32 cellular contexts compared by ENCODE assay signal in the genomic region with DNA sequence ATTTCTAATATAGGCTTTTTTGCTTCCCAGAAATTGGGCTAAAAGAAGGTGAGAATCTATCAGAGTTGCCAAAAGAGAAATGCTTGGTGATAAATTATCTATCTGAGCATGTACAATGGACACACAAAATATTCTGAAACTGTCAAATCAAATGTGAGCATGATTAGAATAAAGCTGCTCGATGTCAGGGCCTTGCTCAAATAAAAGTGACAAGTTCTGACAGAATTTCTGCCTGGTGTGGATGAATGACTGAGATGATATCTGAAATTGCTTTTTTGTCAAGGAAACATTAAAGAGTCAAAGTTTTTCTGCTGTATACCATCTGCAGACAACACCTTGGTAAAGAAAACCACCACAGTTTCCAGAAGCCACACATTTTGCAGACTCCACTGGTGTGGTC.
"Had no signal": no experiment of that assay in that cellular context is flagged by ENCODE, and none has a peak within 500 bp of the region (broad histone marks: within the 10 kb centered on the region; RNA-seq: fewer than 3 reads in every experiment).

No MANE protein-coding gene starts in this region.

- H3K9me3 ChIP-seq: adrenal gland, ascending aorta, body of pancreas, breast epithelium had no signal

- H3K27me3 ChIP-seq: adrenal gland, ascending aorta, body of pancreas, brain microvascular endothelial cell, breast epithelium, cardiac muscle cell had no signal

- H3K4me3 ChIP-seq: adrenal gland, ascending aorta, body of pancreas, breast epithelium, cardiac muscle cell had no signal

- H3K27ac ChIP-seq: adrenal gland, ascending aorta, body of pancreas, brain microvascular endothelial cell, breast epithelium, cardiac muscle cell had no signal

- H3K36me3 ChIP-seq: adrenal gland, ascending aorta, brain microvascular endothelial cell, breast epithelium, cardiac muscle cell had no signal

- H3K4me1 ChIP-seq: adrenal gland, ascending aorta, body of pancreas, breast epithelium had no signal

- ATAC-seq: activated naive CD4-positive, alpha-beta T cell treated with anti-CD3 and anti-CD28 coated beads, Interleukin-2, amount 50 U/mL, for 72 hours; activated naive CD8-positive, alpha-beta T cell treated with anti-CD3 and anti-CD28 coated beads, Interleukin-2, amount 50 U/mL, for 24 hours; activated T-cell treated with anti-CD3 and anti-CD28 coated beads, Interleukin-2, amount 50 U/mL, for 4 hours; activated T-cell treated with anti-CD3 and anti-CD28 coated beads, Interleukin-2, amount 50 U/mL, for 72 hours; activated T-helper 17 cell treated with anti-CD3 and anti-CD28 coated beads, Interleukin-2, amount 50 U/mL, for 72 hours; body of pancreas had no signal

- DNase-seq: activated effector memory CD4-positive, alpha-beta T cell treated with anti-CD3 and anti-CD28 coated beads, Interleukin-2, amount 50 U/mL, for 16 hours; activated effector memory CD4-positive, alpha-beta T cell treated with Interleukin-2 at 50 U/mL for 16 hours; activated gamma-delta T cell; activated gamma-delta T cell treated with Interleukin-2 at 50 U/mL for 16 hours; activated naive CD4-positive, alpha-beta T cell; activated naive CD4-positive, alpha-beta T cell treated with anti-CD3 and anti-CD28 coated beads for 36 hours; activated naive CD4-positive, alpha-beta T cell treated with anti-CD3 and anti-CD28 coated beads, Interleukin-2, amount 10 ng/mL, durations not matched to agents 7 days and 5 days; activated naive CD4-positive, alpha-beta T cell treated with anti-CD3 and anti-CD28 coated beads, Interleukin-2, amount 50 U/mL, for 16 hours; activated naive CD4-positive, alpha-beta T cell treated with Interleukin-2 at 50 U/mL for 16 hours; activated naive CD8-positive, alpha-beta T cell treated with anti-CD3 and anti-CD28 coated beads for 36 hours; activated naive CD8-positive, alpha-beta T cell treated with anti-CD3 and anti-CD28 coated beads, Interleukin-2, amount 10 ng/mL, durations not matched to agents 7 days and 5 days; activated naive CD8-positive, alpha-beta T cell treated with anti-CD3 and anti-CD28 coated beads, Interleukin-2, amount 50 U/mL, for 24 hours; activated T-cell treated with anti-CD3 and anti-CD28 coated beads, Interleukin-2, amount 50 U/mL, for 1 hour; activated T-cell treated with anti-CD3 and anti-CD28 coated beads, Interleukin-2, amount 50 U/mL, for 24 hours; activated T-cell treated with anti-CD3 and anti-CD28 coated beads, Interleukin-2, amount 50 U/mL, for 4 hours; activated T-cell treated with anti-CD3 and anti-CD28 coated beads, Interleukin-2, amount 50 U/mL, for 48 hours; activated T-cell treated with anti-CD3 and anti-CD28 coated beads, Interleukin-2, amount 50 U/mL, for 72 hours; adrenal gland; amniotic stem cell; amygdala; anterior cingulate cortex; aorta; body of pancreas; brain microvascular endothelial cell; caudate nucleus; central memory CD4-positive, alpha-beta T cell; cerebellar nuclear complex had no signal
